ENCODE assay signal across 8 cellular contexts in the genomic region with DNA sequence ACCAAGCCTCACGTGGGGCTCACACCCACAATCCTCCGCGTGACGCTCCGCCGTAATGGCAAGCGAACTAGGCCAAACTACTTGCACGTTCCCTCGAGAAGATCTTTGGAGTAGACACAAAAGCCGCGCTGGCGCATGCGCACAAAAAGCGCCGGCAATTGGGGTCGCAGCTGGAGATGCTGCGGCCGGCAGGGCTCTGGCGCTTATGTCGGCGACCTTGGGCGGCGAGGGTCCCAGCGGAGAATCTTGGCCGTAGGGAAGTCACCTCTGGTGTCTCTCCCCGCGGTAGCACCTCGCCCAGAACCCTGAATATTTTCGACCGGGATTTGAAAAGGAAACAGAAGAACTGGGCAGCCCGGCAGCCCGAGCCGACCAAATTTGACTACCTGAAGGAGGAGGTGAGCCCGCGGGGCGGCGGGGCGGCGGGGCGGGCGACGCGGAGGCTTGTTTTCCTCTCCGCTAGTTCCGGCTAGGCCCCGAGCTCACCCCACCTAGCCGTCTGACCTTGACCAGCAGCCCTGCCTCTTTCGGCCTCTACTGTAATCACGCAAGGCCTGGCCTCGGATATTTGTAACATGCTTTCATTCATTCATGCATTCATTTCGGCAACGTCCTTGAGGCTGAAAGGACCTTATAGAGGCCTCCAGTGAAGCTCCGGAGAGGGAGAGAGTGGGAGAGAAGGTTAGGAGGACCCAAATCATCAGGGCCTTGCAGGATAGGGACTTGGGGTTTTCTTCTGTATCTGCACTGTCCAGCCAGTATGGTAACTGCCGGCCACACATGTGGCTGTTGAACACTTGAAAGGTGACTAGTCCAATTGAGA. TPM values are rescaled to one million over a fixed set of nuclear protein-coding genes. Genes with fewer than 3 reads are reported as not detected.
DNase-seq lines count a peak whose midpoint lies in the region; ATAC-seq and TF ChIP-seq lines count a peak whose summit lies in the region.

A gene with protein sequence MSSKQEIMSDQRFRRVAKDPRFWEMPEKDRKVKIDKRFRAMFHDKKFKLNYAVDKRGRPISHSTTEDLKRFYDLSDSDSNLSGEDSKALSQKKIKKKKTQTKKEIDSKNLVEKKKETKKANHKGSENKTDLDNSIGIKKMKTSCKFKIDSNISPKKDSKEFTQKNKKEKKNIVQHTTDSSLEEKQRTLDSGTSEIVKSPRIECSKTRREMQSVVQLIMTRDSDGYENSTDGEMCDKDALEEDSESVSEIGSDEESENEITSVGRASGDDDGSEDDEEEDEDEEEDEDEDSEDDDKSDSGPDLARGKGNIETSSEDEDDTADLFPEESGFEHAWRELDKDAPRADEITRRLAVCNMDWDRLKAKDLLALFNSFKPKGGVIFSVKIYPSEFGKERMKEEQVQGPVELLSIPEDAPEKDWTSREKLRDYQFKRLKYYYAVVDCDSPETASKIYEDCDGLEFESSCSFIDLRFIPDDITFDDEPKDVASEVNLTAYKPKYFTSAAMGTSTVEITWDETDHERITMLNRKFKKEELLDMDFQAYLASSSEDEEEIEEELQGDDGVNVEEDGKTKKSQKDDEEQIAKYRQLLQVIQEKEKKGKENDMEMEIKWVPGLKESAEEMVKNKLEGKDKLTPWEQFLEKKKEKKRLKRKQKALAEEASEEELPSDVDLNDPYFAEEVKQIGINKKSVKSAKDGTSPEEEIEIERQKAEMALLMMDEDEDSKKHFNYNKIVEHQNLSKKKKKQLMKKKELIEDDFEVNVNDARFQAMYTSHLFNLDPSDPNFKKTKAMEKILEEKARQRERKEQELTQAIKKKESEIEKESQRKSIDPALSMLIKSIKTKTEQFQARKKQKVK (minus strand): TSS at position 27 of the 823 bp plus-strand sequence. CDS start 1,779 bp downstream, outside the sequence.
A gene with protein sequence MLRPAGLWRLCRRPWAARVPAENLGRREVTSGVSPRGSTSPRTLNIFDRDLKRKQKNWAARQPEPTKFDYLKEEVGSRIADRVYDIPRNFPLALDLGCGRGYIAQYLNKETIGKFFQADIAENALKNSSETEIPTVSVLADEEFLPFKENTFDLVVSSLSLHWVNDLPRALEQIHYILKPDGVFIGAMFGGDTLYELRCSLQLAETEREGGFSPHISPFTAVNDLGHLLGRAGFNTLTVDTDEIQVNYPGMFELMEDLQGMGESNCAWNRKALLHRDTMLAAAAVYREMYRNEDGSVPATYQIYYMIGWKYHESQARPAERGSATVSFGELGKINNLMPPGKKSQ (plus strand): TSS at position 136 of the 823 bp plus-strand sequence. CDS start 41 bp downstream, at position 177.

- H3K4me3 ChIP-seq in SU-DHL-6 (ENCODE audit: insufficient read depth, low read length, poor library complexity, severe bottlenecking) (peak within 1 kb of the TSS; percentile 82), ovary (peak within 1 kb of the TSS; percentile 87), thyroid gland (replicated peaks in 1 of 3) (peak within 1 kb of the TSS; percentile 64 to 100 (median 75))

- peak; percentile 95 for DNase-seq in NCI-H128 (lab: John Stamatoyannopoulos, UW; ENCODE audit: unreplicated experiment)
- DNase-seq in activated naive CD8-positive, alpha-beta T cell treated with anti-CD3 and anti-CD28 coated beads, Interleukin-2, amount 10 ng/mL, durations not matched to agents 7 days and 5 days = peak; percentile 90
- peak; percentile 96 for DNase-seq in Right ventricle myocardium inferior (ENCODE audit: missing footprints)
- peak; percentile 92 to 95 (median 93) for DNase-seq in ovary
- peak; percentile 95 to 96 for DNase-seq in thyroid gland

- H3K27me3 ChIP-seq in SU-DHL-6 (ENCODE audit: low read length) (no peaks in the 10 kb centered on the region), ovary (no peaks in the 10 kb centered on the region), thyroid gland (no peaks in the 10 kb centered on the region)

- H3K9me3 Mint-ChIP-seq in activated naive CD8-positive, alpha-beta T cell treated with anti-CD3 and anti-CD28 coated beads, Interleukin-2, amount 10 ng/mL, durations not matched to agents 7 days and 5 days = no peaks in the 10 kb centered on the region

- peak within 1 kb of the TSS; percentile 87 for H3K4me2 ChIP-seq in SU-DHL-6 (ENCODE audit: low read depth, low read length, poor library complexity, severe bottlenecking)

- H3K4me3 Mint-ChIP-seq in activated naive CD8-positive, alpha-beta T cell treated with anti-CD3 and anti-CD28 coated beads, Interleukin-2, amount 10 ng/mL, durations not matched to agents 7 days and 5 days = peak within 1 kb of the TSS; percentile 97

- WGBS in ovary, 3 donors = 0% methylated on average over 43 to 53 of the region's 54 CpGs
- WGBS in thyroid gland, 2 donors = 0% methylated on average over 18 to 21 of the region's 54 CpGs

- H3K36me3 ChIP-seq in SU-DHL-6 (ENCODE audit: low read length) (peaks cover 25% of the 10 kb centered on the region), ovary (no peaks in the 10 kb centered on the region), thyroid gland (peaks cover 0 to 8% of the 10 kb centered on the region in 2 donors)

- no peaks in the 10 kb centered on the region for H3K9me2 ChIP-seq in SU-DHL-6 (replicated peaks; ENCODE audit: insufficient read depth, low read length)

- no peak for TF ChIP-seq EP300 in ovary (IDR thresholded peaks at IDR 0.05)

- POLR2A ChIA-PET in activated naive CD8-positive, alpha-beta T cell treated with anti-CD3 and anti-CD28 coated beads, Interleukin-2, amount 10 ng/mL, durations not matched to agents 7 days and 5 days (lab: Charles Lee) = interaction anchor here (0.6 to 1.9 kb wide), 4 partner anchors 8 to 564 kb away, joined by 3 to 7 read pairs (median 5); partner anchors contain the start of gene ISM1

- H3K27ac Mint-ChIP-seq in activated naive CD8-positive, alpha-beta T cell treated with anti-CD3 and anti-CD28 coated beads, Interleukin-2, amount 10 ng/mL, durations not matched to agents 7 days and 5 days = peak within 1 kb of the TSS; percentile 95

- peaks cover 12% of the 10 kb centered on the region for H3K4me1 ChIP-seq in ovary (ENCODE audit: insufficient read depth)
- H3K4me1 ChIP-seq in thyroid gland = peaks cover 19 to 22% of the 10 kb centered on the region in 2 donors

- no peaks in the 10 kb centered on the region for H3K27me3 Mint-ChIP-seq in activated naive CD8-positive, alpha-beta T cell treated with anti-CD3 and anti-CD28 coated beads, Interleukin-2, amount 10 ng/mL, durations not matched to agents 7 days and 5 days

- H3F3A ChIP-seq in SU-DHL-6 (ENCODE audit: insufficient read depth) = 0 out of 2 replicates have a peak, but pooled peaks cover 6% of the 10 kb centered on the region

- TF ChIP-seq POLR2A in GM10847 (IDR thresholded peaks at IDR 0.05; ENCODE audit: extremely low read depth, insufficient read length) (peak; percentile 77), ovary (IDR thresholded peaks at IDR 0.05) (peak; percentile 40), thyroid gland (IDR thresholded peaks at IDR 0.05) (peak in 1 of 2 donors; percentile 65)

- ATAC-seq in HG02678 (IDR thresholded peaks at IDR 0.05; ENCODE audit: unreplicated experiment) (peak; percentile 97), Right ventricle myocardium inferior (peak; percentile 98)
- peak; percentile 98 for ATAC-seq in activated naive CD8-positive, alpha-beta T cell treated with anti-CD3 and anti-CD28 coated beads, Interleukin-2, amount 10 ng/mL, durations not matched to agents 7 days and 5 days (ENCODE audit: low read depth)

- intact Hi-C loops in Right ventricle myocardium inferior (cut with DNase I) = loop anchor here (5.0 kb wide), 1 partner anchor 48 kb away; no protein-coding TSS in a partner anchor
- intact Hi-C loops in ovary (cut with DNase I) = no loop called here
- intact Hi-C loops in thyroid gland (cut with DNase I) = no loop called here

- H3K27ac ChIP-seq in SU-DHL-6 (ENCODE audit: low read depth, low read length) = peak within 1 kb of the TSS; percentile 42
- peak within 1 kb of the TSS; percentile 57 to 91 for H3K27ac ChIP-seq in ovary
- peak within 1 kb of the TSS; percentile 88 to 95 (median 95) for H3K27ac ChIP-seq in thyroid gland

- H3K4me1 Mint-ChIP-seq in activated naive CD8-positive, alpha-beta T cell treated with anti-CD3 and anti-CD28 coated beads, Interleukin-2, amount 10 ng/mL, durations not matched to agents 7 days and 5 days = peaks cover 33% of the 10 kb centered on the region

- H3K9me3 ChIP-seq in SU-DHL-6 (ENCODE audit: insufficient read depth, low read length) = no peaks in the 10 kb centered on the region
- H3K9me3 ChIP-seq in ovary = no peaks in the 10 kb centered on the region
- H3K9me3 ChIP-seq in thyroid gland = no peaks in the 10 kb centered on the region

- peaks cover 21% of the 10 kb centered on the region; the same call in 1 of the 2 replicates for H4K20me1 ChIP-seq in SU-DHL-6 (ENCODE audit: low read depth, low read length)

- H3K79me2 ChIP-seq in SU-DHL-6 (ENCODE audit: insufficient read depth, low read length) = peaks cover 42% of the 10 kb centered on the region

- peak within 1 kb of the TSS; percentile 82 for H2AFZ ChIP-seq in SU-DHL-6 (ENCODE audit: low read depth, low read length, severe bottlenecking)

- H3K36me3 Mint-ChIP-seq in activated naive CD8-positive, alpha-beta T cell treated with anti-CD3 and anti-CD28 coated beads, Interleukin-2, amount 10 ng/mL, durations not matched to agents 7 days and 5 days = peaks cover 33% of the 10 kb centered on the region

- TF ChIP-seq CTCF in SU-DHL-6 (IDR thresholded peaks at IDR 0.05; ENCODE audit: insufficient read depth, low read length, poor library complexity, severe bottlenecking) (no peak), ovary (IDR thresholded peaks at IDR 0.05) (peak in 1 of 3 donors; percentile 6), thyroid gland (IDR thresholded peaks at IDR 0.05) (no peak)

- peak within 1 kb of the TSS; percentile 87 for H3K9ac ChIP-seq in SU-DHL-6 (ENCODE audit: low read length)

RNA-seq across cellular contexts. Expression of the first gene that starts in this region (rescaled TPM):
- total RNA-seq in activated naive CD8-positive, alpha-beta T cell treated with anti-CD3 and anti-CD28 coated beads, Interleukin-2, amount 10 ng/mL, durations not matched to agents 7 days and 5 days = 10 to 100 TPM; 11.4 to 12.4 TPM
- total RNA-seq in Right ventricle myocardium inferior = 12.9 TPM
- total RNA-seq in ovary = 10 to 100 TPM; 10.3 to 17.5 (median 15.9) TPM
- 10 to 100 TPM in 1 of 2 donors, 1 to 10 TPM in 1; 9.3 to 11.7 TPM for polyA plus RNA-seq in ovary
- total RNA-seq in thyroid gland = 10 to 100 TPM; 10.0 to 11.9 (median 10.8) TPM

RNA-seq across cellular contexts. Expression of the second gene that starts in this region (rescaled TPM):
- total RNA-seq in activated naive CD8-positive, alpha-beta T cell treated with anti-CD3 and anti-CD28 coated beads, Interleukin-2, amount 10 ng/mL, durations not matched to agents 7 days and 5 days = 10 to 100 TPM; 32.7 to 37.4 TPM
- total RNA-seq in Right ventricle myocardium inferior (71.6 TPM), ovary (10 to 100 TPM in 6 of 7 donors, 1 to 10 TPM in 1; 5.0 to 23.4 (median 17.1) TPM), thyroid gland (10 to 100 TPM; 11.9 to 15.7 (median 14.7) TPM)
- polyA plus RNA-seq in ovary = 10 to 100 TPM; 10.0 to 15.6 TPM

Comparison
In these comparisons a context has a peak if more than half of its experiments do, and no peak if none do; other contexts are left out.
1. Peak in every context shown above with its lines: DNase-seq, ATAC-seq, H3K4me3 ChIP-seq and H3K27ac ChIP-seq.
2. H3K27ac ChIP-seq: peak in every context shown above with its lines; median percentile 95 in thyroid gland; 74 in ovary; 42 in SU-DHL-6.